10 cellular contexts compared by ENCODE assay signal in the genomic region with DNA sequence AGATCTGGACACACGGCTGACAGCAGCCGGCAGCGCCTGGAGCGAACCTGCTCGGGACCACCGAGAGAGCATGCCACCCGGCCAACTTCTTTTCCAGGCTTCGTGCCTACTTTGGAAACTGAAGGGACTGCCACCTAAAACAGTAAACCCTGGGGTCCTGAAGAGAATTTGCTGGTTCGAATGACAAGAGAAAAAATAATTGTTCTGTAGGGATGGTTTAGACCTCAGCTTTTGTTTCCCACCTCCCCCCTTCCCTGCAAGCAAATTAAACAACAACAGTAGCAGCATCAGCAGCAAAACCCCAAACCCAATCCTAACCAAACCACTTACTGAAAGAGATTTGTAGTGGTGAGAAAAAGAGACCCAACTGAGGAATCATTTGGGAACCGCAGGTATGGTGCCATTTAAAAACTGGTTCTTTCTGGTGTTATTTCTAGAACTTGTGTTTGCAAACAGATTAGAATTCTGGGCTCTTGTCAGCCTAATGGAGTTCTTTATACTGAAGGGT.
DNase-seq lines count a peak whose midpoint lies in the region; ATAC-seq and TF ChIP-seq lines count a peak whose summit lies in the region.
"Had no signal": no experiment of that assay in that cellular context is flagged by ENCODE, and none has a peak within 500 bp of the region (broad histone marks: within the 10 kb centered on the region; RNA-seq: fewer than 3 reads in every experiment).

No MANE protein-coding gene starts in this region.

- H3K36me3 ChIP-seq in CD8-positive, alpha-beta T cell (ENCODE audit: insufficient read depth, low read length): no peaks in the 10 kb centered on the region
- no peaks in the 10 kb centered on the region for H3K36me3 ChIP-seq in WERI-Rb-1
- H3K36me3 ChIP-seq in iPS-18a (ENCODE audit: control insufficient read depth, low read depth, low read length): no peaks in the 10 kb centered on the region
- no peaks in the 10 kb centered on the region for H3K36me3 ChIP-seq in HAP-1 (replicated peaks)
- no peaks in the 10 kb centered on the region for H3K36me3 ChIP-seq in mucosa of descending colon (ENCODE audit: low read depth)

- H3K9ac ChIP-seq in iPS-18a (ENCODE audit: low read length): no peak overlapping the region

- no peaks in the 10 kb centered on the region for H3K4me1 ChIP-seq in CD8-positive, alpha-beta T cell (ENCODE audit: insufficient read depth, low read length)
- H3K4me1 ChIP-seq in iPS-18a (ENCODE audit: control insufficient read depth, low read depth, low read length): no peaks in the 10 kb centered on the region
- H3K4me1 ChIP-seq in HAP-1: no peaks in the 10 kb centered on the region
- H3K4me1 ChIP-seq in mucosa of descending colon (ENCODE audit: low read depth): no peaks in the 10 kb centered on the region

- H3K4me3 Mint-ChIP-seq in CD8-positive, alpha-beta T cell: peak overlapping the region; percentile 65

- in situ Hi-C loops in HAP-1 (cut with MboI; ENCODE audit: low sequenced_read_pairs): no loop called here

- H3K9me3 ChIP-seq in CD8-positive, alpha-beta T cell (ENCODE audit: low read length): no peaks in the 10 kb centered on the region
- H3K9me3 ChIP-seq in WERI-Rb-1 (ENCODE audit: severe bottlenecking): no peaks in the 10 kb centered on the region
- no peaks in the 10 kb centered on the region for H3K9me3 ChIP-seq in iPS-18a (ENCODE audit: control insufficient read depth, low read depth, low read length)
- H3K9me3 ChIP-seq in HAP-1: no peaks in the 10 kb centered on the region
- H3K9me3 ChIP-seq in mucosa of descending colon: no peaks in the 10 kb centered on the region

- intact Hi-C loops in CD8-positive, alpha-beta T cell (cut with DNase I, micrococcal nuclease): no loop called here
- intact Hi-C loops in mucosa of descending colon (cut with DNase I, micrococcal nuclease): no loop called here

- no peaks in the 10 kb centered on the region for H3K27me3 ChIP-seq in CD8-positive, alpha-beta T cell (ENCODE audit: insufficient read depth, low read length)
- H3K27me3 ChIP-seq in WERI-Rb-1 (ENCODE audit: insufficient read depth, low read depth, severe bottlenecking): peaks cover 9% of the 10 kb centered on the region
- H3K27me3 ChIP-seq in iPS-18a (ENCODE audit: control insufficient read depth, insufficient read depth, low read length): peaks cover 48% of the 10 kb centered on the region
- H3K27me3 ChIP-seq in HAP-1 (ENCODE audit: low read depth): peaks cover 47% of the 10 kb centered on the region

- CTCF ChIA-PET in CD8-positive, alpha-beta T cell (lab: Charles Lee): no interaction called here

- no peak for TF ChIP-seq CTCF in CD8-positive, alpha-beta T cell (IDR thresholded peaks at IDR 0.05)
- TF ChIP-seq CTCF in WERI-Rb-1 (IDR thresholded peaks at IDR 0.05; ENCODE audit: low read depth, low read length) (no peak), retinal pigment epithelial cell (conservative IDR thresholded peaks at IDR 0.05; ENCODE audit: low read depth, low read length) (no peak), mucosa of descending colon (IDR thresholded peaks at IDR 0.05) (no peak)

- no peak for DNase-seq in CD8-positive, alpha-beta T cell
- DNase-seq in WERI-Rb-1 (no peak), retinal pigment epithelial cell (ENCODE audit: low read depth) (no peak), HAP-1 (ENCODE audit: low spot score in 2 of 2) (no peak), mucosa of descending colon (no peak)
- DNase-seq: naive B cell, NCI-H510A treated with DMSO at 0.1 percent for 48 hours had no signal

- H3K9me3 Mint-ChIP-seq in CD8-positive, alpha-beta T cell: no peaks in the 10 kb centered on the region

- no peak for ATAC-seq in CD8-positive, alpha-beta T cell
- ATAC-seq in HG03354 (IDR thresholded peaks at IDR 0.05; ENCODE audit: poor library complexity, severe bottlenecking, unreplicated experiment) (no peak), mucosa of descending colon (no peak), HG02759 (IDR thresholded peaks at IDR 0.05; ENCODE audit: unreplicated experiment) (no peak)

- H3K27ac ChIP-seq in CD8-positive, alpha-beta T cell (ENCODE audit: low read depth, low read length): no peak overlapping the region
- H3K27ac ChIP-seq in WERI-Rb-1: no peak overlapping the region
- no peak overlapping the region for H3K27ac ChIP-seq in iPS-18a (ENCODE audit: low read length)

- H3K27me3 Mint-ChIP-seq in CD8-positive, alpha-beta T cell (ENCODE audit: low read depth): peaks cover 45% of the 10 kb centered on the region

- H3K4me3 ChIP-seq in CD8-positive, alpha-beta T cell (ENCODE audit: low read depth, low read length): no peak overlapping the region
- H3K4me3 ChIP-seq in WERI-Rb-1 (ENCODE audit: low read depth, low read length) (peak overlapping the region; percentile 62), iPS-18a (ENCODE audit: low read length) (peak overlapping the region; percentile 63), retinal pigment epithelial cell (ENCODE audit: low read length) (peak overlapping the region; percentile 52), HAP-1 (no peak overlapping the region), mucosa of descending colon (no peak overlapping the region)

- no peak overlapping the region for H3K27ac Mint-ChIP-seq in CD8-positive, alpha-beta T cell
- H3K27ac Mint-ChIP-seq: naive B cell had no signal

- no peaks in the 10 kb centered on the region for H3K36me3 Mint-ChIP-seq in CD8-positive, alpha-beta T cell

- POLR2A ChIA-PET in CD8-positive, alpha-beta T cell (lab: Charles Lee): no interaction called here

- H3K4me1 Mint-ChIP-seq in CD8-positive, alpha-beta T cell (ENCODE audit: low read depth): peaks cover 9% of the 10 kb centered on the region

Comparison
In these comparisons a context has a peak if more than half of its experiments do, and no peak if none do; other contexts are left out.
1. H3K4me3 ChIP-seq: peak in WERI-Rb-1 (single experiment), iPS-18a (single experiment) and retinal pigment epithelial cell (single experiment); none in CD8-positive, alpha-beta T cell (single experiment), HAP-1 (single experiment) and mucosa of descending colon (single experiment).